Comparison of ENCODE assay signal across 41 cellular contexts in genomic region chr3:122208579-122208978, GRCh38. TPM values are rescaled to one million over a fixed set of nuclear protein-coding genes. Genes with fewer than 3 reads are reported as not detected.
"Had no signal": no experiment of that assay in that cellular context is flagged by ENCODE, and none has a peak within 500 bp of the region (broad histone marks: within the 10 kb centered on the region; RNA-seq: fewer than 3 reads in every experiment).

No MANE protein-coding gene starts in this region.

- H3K4me3 Mint-ChIP-seq: activated naive CD4-positive, alpha-beta T cell treated with anti-CD3 and anti-CD28 coated beads for 36 hours; activated naive CD4-positive, alpha-beta T cell treated with anti-CD3 and anti-CD28 coated beads, Interleukin-2, amount 10 ng/mL, durations not matched to agents 7 days and 5 days; activated naive CD4-positive, alpha-beta T cell treated with anti-CD3 and anti-CD28 coated beads, Interleukin-2, amount 50 U/mL, for 24 hours; activated naive CD8-positive, alpha-beta T cell; activated naive CD8-positive, alpha-beta T cell treated with anti-CD3 and anti-CD28 coated beads for 36 hours; activated naive CD8-positive, alpha-beta T cell treated with anti-CD3 and anti-CD28 coated beads, Interleukin-2, amount 10 ng/mL, durations not matched to agents 7 days and 5 days; activated naive CD8-positive, alpha-beta T cell treated with anti-CD3 and anti-CD28 coated beads, Interleukin-2, amount 50 U/mL, for 24 hours; activated T-cell treated with anti-CD3 and anti-CD28 coated beads, Interleukin-2, amount 50 U/mL, for 24 hours; activated T-cell treated with anti-CD3 and anti-CD28 coated beads, Interleukin-2, amount 50 U/mL, for 72 hours; activated T-helper 1 cell treated with anti-CD3 and anti-CD28 coated beads, Interleukin-12 subunit alpha, Interleukin-12 subunit beta, Interleukin-2, Interleukin-4 antibody, amounts not matched to agents 30 ng/mL and 10 ng/mL and 1 ng/mL, durations not matched to agents 14 hours and 24 hours and 36 hours; activated T-helper 17 cell treated with anti-CD3 and anti-CD28 coated beads, Interleukin-2, amount 50 U/mL, for 72 hours; brain; central memory CD8-positive, alpha-beta T cell had no signal

- H3K9me3 Mint-ChIP-seq: activated naive CD4-positive, alpha-beta T cell treated with anti-CD3 and anti-CD28 coated beads for 36 hours; activated naive CD4-positive, alpha-beta T cell treated with anti-CD3 and anti-CD28 coated beads, Interleukin-2, amount 10 ng/mL, durations not matched to agents 7 days and 5 days; activated naive CD4-positive, alpha-beta T cell treated with anti-CD3 and anti-CD28 coated beads, Interleukin-2, amount 50 U/mL, for 24 hours; activated naive CD8-positive, alpha-beta T cell treated with anti-CD3 and anti-CD28 coated beads for 36 hours; activated naive CD8-positive, alpha-beta T cell treated with anti-CD3 and anti-CD28 coated beads, Interleukin-2, amount 10 ng/mL, durations not matched to agents 7 days and 5 days; activated naive CD8-positive, alpha-beta T cell treated with anti-CD3 and anti-CD28 coated beads, Interleukin-2, amount 50 U/mL, for 24 hours; activated T-cell treated with anti-CD3 and anti-CD28 coated beads, Interleukin-2, amount 50 U/mL, for 24 hours; activated T-helper 1 cell treated with anti-CD3 and anti-CD28 coated beads, Interleukin-12 subunit alpha, Interleukin-12 subunit beta, Interleukin-2, Interleukin-4 antibody, amounts not matched to agents 30 ng/mL and 10 ng/mL and 1 ng/mL, durations not matched to agents 14 hours and 24 hours and 36 hours; activated T-helper 17 cell treated with anti-CD3 and anti-CD28 coated beads, Interleukin-2, amount 50 U/mL, for 72 hours; activated T-helper 2 cell treated with anti-CD3 and anti-CD28 coated beads, Interferon-gamma antibody, Interleukin-2, Interleukin-4, amounts not matched to agents 10 μg/mL and 5 μg/mL and 100 μg/mL, durations not matched to agents 14 hours and 24 hours and 36 hours; central memory CD8-positive, alpha-beta T cell had no signal

- ATAC-seq: activated naive CD4-positive, alpha-beta T cell treated with anti-CD3 and anti-CD28 coated beads, Interleukin-2, amount 50 U/mL, for 72 hours; activated naive CD8-positive, alpha-beta T cell treated with anti-CD3 and anti-CD28 coated beads, Interleukin-2, amount 50 U/mL, for 24 hours; activated T-cell treated with anti-CD3 and anti-CD28 coated beads, Interleukin-2, amount 50 U/mL, for 72 hours; activated T-helper 17 cell treated with anti-CD3 and anti-CD28 coated beads, Interleukin-2, amount 50 U/mL, for 72 hours had no signal

- H3K36me3 Mint-ChIP-seq: activated naive CD4-positive, alpha-beta T cell treated with anti-CD3 and anti-CD28 coated beads, Interleukin-2, amount 10 ng/mL, durations not matched to agents 7 days and 5 days; activated naive CD4-positive, alpha-beta T cell treated with anti-CD3 and anti-CD28 coated beads, Interleukin-2, amount 50 U/mL, for 24 hours; activated naive CD4-positive, alpha-beta T cell treated with anti-CD3 and anti-CD28 coated beads, Interleukin-2, amount 50 U/mL, for 72 hours; activated naive CD8-positive, alpha-beta T cell; activated naive CD8-positive, alpha-beta T cell treated with anti-CD3 and anti-CD28 coated beads for 36 hours; activated naive CD8-positive, alpha-beta T cell treated with anti-CD3 and anti-CD28 coated beads, Interleukin-2, amount 10 ng/mL, durations not matched to agents 7 days and 5 days; brain had no signal

- H3K4me1 Mint-ChIP-seq: activated naive CD4-positive, alpha-beta T cell treated with anti-CD3 and anti-CD28 coated beads, Interleukin-2, amount 10 ng/mL, durations not matched to agents 7 days and 5 days; activated naive CD4-positive, alpha-beta T cell treated with anti-CD3 and anti-CD28 coated beads, Interleukin-2, amount 50 U/mL, for 24 hours; activated naive CD8-positive, alpha-beta T cell treated with anti-CD3 and anti-CD28 coated beads for 36 hours; activated naive CD8-positive, alpha-beta T cell treated with anti-CD3 and anti-CD28 coated beads, Interleukin-2, amount 10 ng/mL, durations not matched to agents 7 days and 5 days; activated naive CD8-positive, alpha-beta T cell treated with anti-CD3 and anti-CD28 coated beads, Interleukin-2, amount 50 U/mL, for 24 hours; activated T-helper 17 cell treated with anti-CD3 and anti-CD28 coated beads, Interleukin-2, amount 50 U/mL, for 72 hours; brain; central memory CD8-positive, alpha-beta T cell had no signal

- H3K4me3 ChIP-seq: adrenal gland, ascending aorta, breast epithelium, cardiac muscle cell had no signal

- DNase-seq: activated effector memory CD4-positive, alpha-beta T cell treated with anti-CD3 and anti-CD28 coated beads, Interleukin-2, amount 50 U/mL, for 16 hours; activated effector memory CD4-positive, alpha-beta T cell treated with Interleukin-2 at 50 U/mL for 16 hours; activated gamma-delta T cell; activated gamma-delta T cell treated with Interleukin-2 at 50 U/mL for 16 hours; activated naive CD4-positive, alpha-beta T cell; activated naive CD4-positive, alpha-beta T cell treated with anti-CD3 and anti-CD28 coated beads for 36 hours; activated naive CD4-positive, alpha-beta T cell treated with anti-CD3 and anti-CD28 coated beads, Interleukin-2, amount 10 ng/mL, durations not matched to agents 7 days and 5 days; activated naive CD4-positive, alpha-beta T cell treated with anti-CD3 and anti-CD28 coated beads, Interleukin-2, amount 50 U/mL, for 16 hours; activated naive CD4-positive, alpha-beta T cell treated with Interleukin-2 at 50 U/mL for 16 hours; activated naive CD8-positive, alpha-beta T cell treated with anti-CD3 and anti-CD28 coated beads for 36 hours; activated naive CD8-positive, alpha-beta T cell treated with anti-CD3 and anti-CD28 coated beads, Interleukin-2, amount 10 ng/mL, durations not matched to agents 7 days and 5 days; activated naive CD8-positive, alpha-beta T cell treated with anti-CD3 and anti-CD28 coated beads, Interleukin-2, amount 50 U/mL, for 24 hours; activated T-cell treated with anti-CD3 and anti-CD28 coated beads for 4 hours; activated T-cell treated with anti-CD3 and anti-CD28 coated beads, Interleukin-2, amount 50 U/mL, for 1 hour; activated T-cell treated with anti-CD3 and anti-CD28 coated beads, Interleukin-2, amount 50 U/mL, for 24 hours; activated T-cell treated with anti-CD3 and anti-CD28 coated beads, Interleukin-2, amount 50 U/mL, for 48 hours; activated T-cell treated with anti-CD3 and anti-CD28 coated beads, Interleukin-2, amount 50 U/mL, for 72 hours; adrenal gland; amniotic stem cell; amygdala; anterior cingulate cortex; aorta; brain microvascular endothelial cell; caudate nucleus; central memory CD4-positive, alpha-beta T cell; cerebellar nuclear complex had no signal

- H3K27me3 Mint-ChIP-seq: activated naive CD4-positive, alpha-beta T cell treated with anti-CD3 and anti-CD28 coated beads, Interleukin-2, amount 10 ng/mL, durations not matched to agents 7 days and 5 days; activated T-helper 17 cell treated with anti-CD3 and anti-CD28 coated beads, Interleukin-2, amount 50 U/mL, for 72 hours; brain had no signal

- H3K36me3 ChIP-seq: adrenal gland, ascending aorta, brain microvascular endothelial cell, breast epithelium, cardiac muscle cell had no signal

- H3K9me3 ChIP-seq: adrenal gland, ascending aorta, breast epithelium had no signal

- H3K27me3 ChIP-seq: adrenal gland, ascending aorta, brain microvascular endothelial cell, breast epithelium, cardiac muscle cell had no signal

- H3K27ac ChIP-seq: adrenal gland, ascending aorta, brain microvascular endothelial cell, breast epithelium, cardiac muscle cell had no signal

- H3K4me1 ChIP-seq: adrenal gland, ascending aorta, breast epithelium had no signal

- H3K27ac Mint-ChIP-seq: activated naive CD4-positive, alpha-beta T cell treated with anti-CD3 and anti-CD28 coated beads for 36 hours; activated naive CD4-positive, alpha-beta T cell treated with anti-CD3 and anti-CD28 coated beads, Interleukin-2, amount 10 ng/mL, durations not matched to agents 7 days and 5 days; activated naive CD4-positive, alpha-beta T cell treated with anti-CD3 and anti-CD28 coated beads, Interleukin-2, amount 50 U/mL, for 24 hours; activated naive CD8-positive, alpha-beta T cell; activated naive CD8-positive, alpha-beta T cell treated with anti-CD3 and anti-CD28 coated beads for 36 hours; activated naive CD8-positive, alpha-beta T cell treated with anti-CD3 and anti-CD28 coated beads, Interleukin-2, amount 10 ng/mL, durations not matched to agents 7 days and 5 days; activated naive CD8-positive, alpha-beta T cell treated with anti-CD3 and anti-CD28 coated beads, Interleukin-2, amount 50 U/mL, for 24 hours; activated T-cell treated with anti-CD3 and anti-CD28 coated beads, Interleukin-2, amount 50 U/mL, for 24 hours; activated T-cell treated with anti-CD3 and anti-CD28 coated beads, Interleukin-2, amount 50 U/mL, for 72 hours; activated T-helper 1 cell treated with anti-CD3 and anti-CD28 coated beads, Interleukin-12 subunit alpha, Interleukin-12 subunit beta, Interleukin-2, Interleukin-4 antibody, amounts not matched to agents 30 ng/mL and 10 ng/mL and 1 ng/mL, durations not matched to agents 14 hours and 24 hours and 36 hours; activated T-helper 17 cell treated with anti-CD3 and anti-CD28 coated beads, Interleukin-2, amount 50 U/mL, for 72 hours; activated T-helper 2 cell treated with anti-CD3 and anti-CD28 coated beads, Interferon-gamma antibody, Interleukin-2, Interleukin-4, amounts not matched to agents 10 μg/mL and 5 μg/mL and 100 μg/mL, durations not matched to agents 14 hours and 24 hours and 36 hours; brain had no signal

RNA-seq across cellular contexts. Expression of gene CASR, which starts 25.1 kb away (rescaled TPM):
- total RNA-seq: activated naive CD4-positive, alpha-beta T cell treated with anti-CD3 and anti-CD28 coated beads for 36 hours; activated naive CD4-positive, alpha-beta T cell treated with anti-CD3 and anti-CD28 coated beads, Interleukin-2, amount 50 U/mL, for 72 hours; activated naive CD8-positive, alpha-beta T cell treated with anti-CD3 and anti-CD28 coated beads for 36 hours; activated naive CD8-positive, alpha-beta T cell treated with anti-CD3 and anti-CD28 coated beads, Interleukin-2, amount 10 ng/mL, durations not matched to agents 7 days and 5 days; activated T-helper 1 cell treated with anti-CD3 and anti-CD28 coated beads, Interleukin-12 subunit alpha, Interleukin-12 subunit beta, Interleukin-2, Interleukin-4 antibody, amounts not matched to agents 30 ng/mL and 10 ng/mL and 1 ng/mL, durations not matched to agents 14 hours and 24 hours and 36 hours; activated T-helper 2 cell treated with anti-CD3 and anti-CD28 coated beads, Interferon-gamma antibody, Interleukin-2, Interleukin-4, amounts not matched to agents 10 μg/mL and 5 μg/mL and 100 μg/mL, durations not matched to agents 14 hours and 24 hours and 36 hours; aorta; ascending aorta; astrocyte; breast epithelium; bronchial epithelial cell; cardiac septum; chondrocyte had no signal
- polyA plus RNA-seq: aorta, cardiac muscle cell had no signal
